Comparison of ENCODE assay signal across 28 cellular contexts in genomic region chr17:80862978-80863377, GRCh38.
DNase-seq lines count a peak whose midpoint lies in the region; ATAC-seq and TF ChIP-seq lines count a peak whose summit lies in the region.
"Had no signal": no experiment of that assay in that cellular context is flagged by ENCODE, and none has a peak within 500 bp of the region (broad histone marks: within the 10 kb centered on the region; RNA-seq: fewer than 3 reads in every experiment).

No MANE protein-coding gene starts in this region.

- H3K9me3 Mint-ChIP-seq in T-helper 1 cell treated with Interleukin-12 subunit alpha and Interleukin-12 subunit beta and Interleukin-4 antibody, amounts not matched to agents 30 μg/mL and 1 μg/mL, for 36 hours = peaks cover 19% of the 10 kb centered on the region
- H3K9me3 Mint-ChIP-seq in activated naive CD8-positive, alpha-beta T cell treated with anti-CD3 and anti-CD28 coated beads for 36 hours = peaks cover 17% of the 10 kb centered on the region
- H3K9me3 Mint-ChIP-seq in stimulated activated effector memory CD8-positive, alpha-beta T cell treated with anti-CD3 and anti-CD28 coated beads, Interleukin-12 subunit alpha, Interleukin-12 subunit beta, amount 100 ng/mL, for 72 hours = no peaks in the 10 kb centered on the region
- H3K9me3 Mint-ChIP-seq in glutamatergic neuron (ENCODE audit: unreplicated experiment) = peaks cover 10% of the 10 kb centered on the region
- H3K9me3 Mint-ChIP-seq: immature natural killer cell, memory B cell had no signal

- peaks cover 69% of the 10 kb centered on the region for H3K4me1 Mint-ChIP-seq in T-helper 1 cell treated with Interleukin-12 subunit alpha and Interleukin-12 subunit beta and Interleukin-4 antibody, amounts not matched to agents 30 μg/mL and 1 μg/mL, for 36 hours (ENCODE audit: low read depth)
- peaks cover 62% of the 10 kb centered on the region for H3K4me1 Mint-ChIP-seq in activated naive CD8-positive, alpha-beta T cell treated with anti-CD3 and anti-CD28 coated beads for 36 hours
- H3K4me1 Mint-ChIP-seq in stimulated activated effector memory CD8-positive, alpha-beta T cell treated with anti-CD3 and anti-CD28 coated beads, Interleukin-12 subunit alpha, Interleukin-12 subunit beta, amount 100 ng/mL, for 72 hours = peaks cover 73% of the 10 kb centered on the region
- H3K4me1 Mint-ChIP-seq in glutamatergic neuron (ENCODE audit: low read depth, unreplicated experiment) = peaks cover 8% of the 10 kb centered on the region

- no peak for TF ChIP-seq CTCF in glutamatergic neuron (IDR thresholded peaks at IDR 0.05; ENCODE audit: partially characterized antibody, unreplicated experiment)

- DNase-seq in T-helper 1 cell = no peak
- peak; percentile 5 for DNase-seq in left ventricle myocardium superior
- no peak for DNase-seq in left cardiac atrium
- no peak for DNase-seq in activated naive CD8-positive, alpha-beta T cell treated with anti-CD3 and anti-CD28 coated beads for 36 hours
- DNase-seq in stimulated activated effector memory CD8-positive, alpha-beta T cell treated with anti-CD3 and anti-CD28 coated beads, Interleukin-12 subunit alpha, Interleukin-12 subunit beta, amount 100 ng/mL, for 72 hours (ENCODE audit: low spot score in 2 of 2) = no peak
- DNase-seq in glutamatergic neuron = no peak
- DNase-seq: activated CD4-positive, alpha-beta T cell treated with anti-CD3 and anti-CD28 coated beads for 4 hours; activated CD8-positive, alpha-beta memory T cell treated with anti-CD3 and anti-CD28 coated beads, Interleukin-2, amount 50 U/mL, for 48 hours; activated gamma-delta T cell; C1 segment of cervical spinal cord; COR-L47; DMS53; immature natural killer cell; Kasumi-1; NCI-H1417; NCI-H2029 treated with DMSO at 0.1 percent for 48 hours; NCI-H526; retina; SK-N-SH; stimulated activated naive CD4-positive, alpha-beta T cell treated with Interleukin-2 at 50 U/mL for 16 hours; T-helper 9 cell had no signal

- intact Hi-C loops in left ventricle myocardium superior (cut with micrococcal nuclease) (no loop called here), left cardiac atrium (cut with DNase I) (no loop called here)

- ATAC-seq in left ventricle myocardium superior (no peak), left cardiac atrium (no peak), HG02763 (IDR thresholded peaks at IDR 0.05; ENCODE audit: unreplicated experiment) (no peak)
- no peak for ATAC-seq in stimulated activated effector memory CD8-positive, alpha-beta T cell treated with anti-CD3 and anti-CD28 coated beads, Interleukin-12 subunit alpha, Interleukin-12 subunit beta, amount 100 ng/mL, for 72 hours
- ATAC-seq: HepG2, pancreas, Right ventricle myocardium inferior had no signal

- H3K4me3 Mint-ChIP-seq in T-helper 1 cell treated with Interleukin-12 subunit alpha and Interleukin-12 subunit beta and Interleukin-4 antibody, amounts not matched to agents 30 μg/mL and 1 μg/mL, for 36 hours = no peak overlapping the region
- H3K4me3 Mint-ChIP-seq in activated naive CD8-positive, alpha-beta T cell treated with anti-CD3 and anti-CD28 coated beads for 36 hours = no peak overlapping the region
- H3K4me3 Mint-ChIP-seq in stimulated activated effector memory CD8-positive, alpha-beta T cell treated with anti-CD3 and anti-CD28 coated beads, Interleukin-12 subunit alpha, Interleukin-12 subunit beta, amount 100 ng/mL, for 72 hours = no peak overlapping the region
- H3K4me3 Mint-ChIP-seq in glutamatergic neuron (ENCODE audit: unreplicated experiment) = no peak overlapping the region
- H3K4me3 Mint-ChIP-seq: immature natural killer cell, memory B cell, neural progenitor cell had no signal

- H3K27me3 Mint-ChIP-seq in T-helper 1 cell treated with Interleukin-12 subunit alpha and Interleukin-12 subunit beta and Interleukin-4 antibody, amounts not matched to agents 30 μg/mL and 1 μg/mL, for 36 hours (ENCODE audit: low read depth) = no peaks in the 10 kb centered on the region
- H3K27me3 Mint-ChIP-seq in activated naive CD8-positive, alpha-beta T cell treated with anti-CD3 and anti-CD28 coated beads for 36 hours = no peaks in the 10 kb centered on the region
- H3K27me3 Mint-ChIP-seq in glutamatergic neuron (ENCODE audit: unreplicated experiment) = peaks cover 11% of the 10 kb centered on the region
- H3K27me3 Mint-ChIP-seq: memory B cell had no signal

- peak overlapping the region; percentile 98 for H3K27ac Mint-ChIP-seq in T-helper 1 cell treated with Interleukin-12 subunit alpha and Interleukin-12 subunit beta and Interleukin-4 antibody, amounts not matched to agents 30 μg/mL and 1 μg/mL, for 36 hours
- peak overlapping the region; percentile 88 for H3K27ac Mint-ChIP-seq in activated naive CD8-positive, alpha-beta T cell treated with anti-CD3 and anti-CD28 coated beads for 36 hours
- peak overlapping the region; percentile 95 for H3K27ac Mint-ChIP-seq in stimulated activated effector memory CD8-positive, alpha-beta T cell treated with anti-CD3 and anti-CD28 coated beads, Interleukin-12 subunit alpha, Interleukin-12 subunit beta, amount 100 ng/mL, for 72 hours
- no peak overlapping the region for H3K27ac Mint-ChIP-seq in glutamatergic neuron (ENCODE audit: unreplicated experiment)
- H3K27ac Mint-ChIP-seq: immature natural killer cell, memory B cell, neural progenitor cell had no signal

- H3K36me3 Mint-ChIP-seq in T-helper 1 cell treated with Interleukin-12 subunit alpha and Interleukin-12 subunit beta and Interleukin-4 antibody, amounts not matched to agents 30 μg/mL and 1 μg/mL, for 36 hours (ENCODE audit: low read depth) = peaks cover 61% of the 10 kb centered on the region
- H3K36me3 Mint-ChIP-seq in activated naive CD8-positive, alpha-beta T cell treated with anti-CD3 and anti-CD28 coated beads for 36 hours = peaks cover 68% of the 10 kb centered on the region
- peaks cover 43% of the 10 kb centered on the region for H3K36me3 Mint-ChIP-seq in stimulated activated effector memory CD8-positive, alpha-beta T cell treated with anti-CD3 and anti-CD28 coated beads, Interleukin-12 subunit alpha, Interleukin-12 subunit beta, amount 100 ng/mL, for 72 hours
- H3K36me3 Mint-ChIP-seq in glutamatergic neuron (ENCODE audit: unreplicated experiment) = peaks cover 24% of the 10 kb centered on the region
